In genomic region chr17:78137392-78138203, GRCh38 we compare ENCODE assay signal across 9 cellular contexts. TPM values are rescaled to one million over a fixed set of nuclear protein-coding genes. Genes with fewer than 3 reads are reported as not detected.
DNase-seq lines count a peak whose midpoint lies in the region; ATAC-seq and TF ChIP-seq lines count a peak whose summit lies in the region.
"Had no signal": no experiment of that assay in that cellular context is flagged by ENCODE, and none has a peak within 500 bp of the region (broad histone marks: within the 10 kb centered on the region; RNA-seq: fewer than 3 reads in every experiment).

No MANE protein-coding gene starts in this region.

- H2BK5ac ChIP-seq in H9 (ENCODE audit: insufficient read length, low read length), result no peak overlapping the region

- H3K27me3 ChIP-seq in H9 (ENCODE audit: insufficient read depth, low read length), result no peaks in the 10 kb centered on the region
- H3K27me3 ChIP-seq in heart left ventricle, result no peaks in the 10 kb centered on the region

- no peak overlapping the region for H3K18ac ChIP-seq in H9 (ENCODE audit: insufficient read length, low read depth, low read length)

- no peaks in the 10 kb centered on the region for H3K23me2 ChIP-seq in H9 (ENCODE audit: insufficient read length, low read depth, low read length, poor library complexity, severe bottlenecking)

- no peak overlapping the region for H2BK15ac ChIP-seq in H9 (ENCODE audit: low read depth, low read length)

- no peak overlapping the region for H3K4me2 ChIP-seq in H9 (ENCODE audit: insufficient read depth, insufficient read length, low read length)

- no peak overlapping the region for H4K5ac ChIP-seq in H9 (ENCODE audit: insufficient read length, low read depth, low read length)

- no peak overlapping the region for H3K27ac Mint-ChIP-seq in H9
- peak overlapping the region; percentile 81 for H3K27ac Mint-ChIP-seq in activated CD4-positive, alpha-beta T cell treated with anti-CD3 and anti-CD28 coated beads, Interleukin-2, amount 10 ng/mL, durations not matched to agents 7 days and 5 days

- no peak overlapping the region for H3K56ac ChIP-seq in H9 (ENCODE audit: insufficient read length, low read depth, low read length)

- no peak overlapping the region for H2BK120ac ChIP-seq in H9 (ENCODE audit: low read depth, low read length, poor library complexity, severe bottlenecking)

- intact Hi-C loops in heart left ventricle (cut with DNase I), result no loop called here

- H3K4ac ChIP-seq in H9 (ENCODE audit: low read depth, low read length), result no peak overlapping the region

- no peak overlapping the region for H3K27ac ChIP-seq in H9 (ENCODE audit: insufficient read length, low read depth, low read length)
- H3K27ac ChIP-seq in heart left ventricle, result no peak overlapping the region

- no peaks in the 10 kb centered on the region for H3K79me2 ChIP-seq in H9 (ENCODE audit: insufficient read depth, low read length)

- no peak overlapping the region for H3K4me3 Mint-ChIP-seq in H9
- H3K4me3 Mint-ChIP-seq in activated CD4-positive, alpha-beta T cell treated with anti-CD3 and anti-CD28 coated beads, Interleukin-2, amount 10 ng/mL, durations not matched to agents 7 days and 5 days, result peak overlapping the region; percentile 44

- peaks cover 20% of the 10 kb centered on the region for H3K27me3 Mint-ChIP-seq in H9 (ENCODE audit: low read depth)
- H3K27me3 Mint-ChIP-seq in activated CD4-positive, alpha-beta T cell treated with anti-CD3 and anti-CD28 coated beads, Interleukin-2, amount 10 ng/mL, durations not matched to agents 7 days and 5 days, result no peaks in the 10 kb centered on the region

- WGBS in H9 (ENCODE audit: extremely low coverage, insufficient read length, low lambda C conversion rate), result no CpG with 5 or more reads among the region's 26 CpGs
- WGBS in heart left ventricle, 4 donors, result 63 to 71% (median 69%) methylated on average over 22 to 26 of the region's 26 CpGs

- no peak overlapping the region for H2BK20ac ChIP-seq in H9 (ENCODE audit: low read depth, low read length, poor library complexity, severe bottlenecking)

- no peaks in the 10 kb centered on the region for H4K20me1 ChIP-seq in H9 (ENCODE audit: control insufficient read depth, insufficient read depth, insufficient read length)

- no peak overlapping the region for H3K23ac ChIP-seq in H9 (ENCODE audit: insufficient read length, low read depth, low read length)

- TF ChIP-seq CTCF in AG04449 (IDR thresholded peaks at IDR 0.05; ENCODE audit: insufficient read depth, low read length, missing control alignments) (peak; percentile 13), H9 (conservative IDR thresholded peaks at IDR 0.05) (peak; percentile 74), heart left ventricle (IDR thresholded peaks at IDR 0.05) (peak in 7 of 12 donors; percentile 10 to 39 (median 22))

- no peak overlapping the region for H3K9ac ChIP-seq in H9 (ENCODE audit: extremely low read depth, insufficient read length, low read length)

- no peak overlapping the region for H2AFZ ChIP-seq in H9 (ENCODE audit: low read length)

- CTCF ChIA-PET in AG04449 (lab: Yijun Ruan, JAX), result interaction anchor here (1.1 to 4.0 kb wide), 4 partner anchors 10 to 120 kb away, joined by 3 to 28 read pairs (median 4); partner anchors contain the start of gene TK1
- CTCF ChIA-PET in activated CD4-positive, alpha-beta T cell treated with anti-CD3 and anti-CD28 coated beads, Interleukin-2, amount 10 ng/mL, durations not matched to agents 7 days and 5 days (lab: Charles Lee), result interaction anchor here (0.5 to 15.8 kb wide), 13 partner anchors 10 to 1466 kb away, joined by 3 to 118 read pairs (median 3); no protein-coding TSS in a partner anchor

- H3K9me3 Mint-ChIP-seq in H9, result no peaks in the 10 kb centered on the region; a peak in 1 of 5 replicates
- H3K9me3 Mint-ChIP-seq in activated CD4-positive, alpha-beta T cell treated with anti-CD3 and anti-CD28 coated beads, Interleukin-2, amount 10 ng/mL, durations not matched to agents 7 days and 5 days, result no peaks in the 10 kb centered on the region

- H3K4me3 ChIP-seq in AG04449 (ENCODE audit: low read depth, low read length), result no peak overlapping the region
- H3K4me3 ChIP-seq in heart left ventricle, result no peak overlapping the region

- no peak overlapping the region for H2AK5ac ChIP-seq in H9 (ENCODE audit: insufficient read length, low read length)

- no peak for TF ChIP-seq POLR2A in heart left ventricle (IDR thresholded peaks at IDR 0.05)

- H3K9me3 ChIP-seq in H9 (ENCODE audit: control insufficient read depth, low read depth, low read length) (no peaks in the 10 kb centered on the region), heart left ventricle (no peaks in the 10 kb centered on the region)

- H4K8ac ChIP-seq in H9 (replicated peaks; ENCODE audit: insufficient read length, low read depth, low read length), result no peak overlapping the region

- no peaks in the 10 kb centered on the region for H3K79me1 ChIP-seq in H9 (ENCODE audit: insufficient read depth, low read depth, low read length, poor library complexity, severe bottlenecking)

- H2BK12ac ChIP-seq in H9 (ENCODE audit: insufficient read length, low read depth, low read length), result no peak overlapping the region

- H4K91ac ChIP-seq in H9 (ENCODE audit: insufficient read length, low read depth, low read length), result no peak overlapping the region

- POLR2A ChIA-PET in AG04449 (lab: Yijun Ruan, JAX), result no interaction called here
- POLR2A ChIA-PET in activated CD4-positive, alpha-beta T cell treated with anti-CD3 and anti-CD28 coated beads, Interleukin-2, amount 10 ng/mL, durations not matched to agents 7 days and 5 days (lab: Charles Lee), result interaction anchor here (0.6 to 1.6 kb wide), 3 partner anchors 10 to 54 kb away, joined by 3 to 4 read pairs (median 4); no protein-coding TSS in a partner anchor

- no peak for ATAC-seq in heart left ventricle
- no peak for ATAC-seq in GM19351 (IDR thresholded peaks at IDR 0.05; ENCODE audit: unreplicated experiment)
- ATAC-seq in HG02642 (IDR thresholded peaks at IDR 0.05; ENCODE audit: poor library complexity, unreplicated experiment), result no peak
- ATAC-seq in GM18870 (IDR thresholded peaks at IDR 0.05; ENCODE audit: unreplicated experiment), result no peak

- DNase-seq in AG04449 (ENCODE audit: low read depth, low spot score), result no peak
- DNase-seq in H9, result peak; percentile 81
- DNase-seq in activated CD4-positive, alpha-beta T cell treated with anti-CD3 and anti-CD28 coated beads, Interleukin-2, amount 10 ng/mL, durations not matched to agents 7 days and 5 days, result peak; percentile 61
- no peak for DNase-seq in heart left ventricle
- DNase-seq in HuH-7.5 (ENCODE audit: low spot score), result no peak

- H3K14ac ChIP-seq in H9 (ENCODE audit: insufficient read depth, low read length), result no peak overlapping the region

- peaks cover 0 to 41% (median 0%) of the 10 kb centered on the region in 9 donors for H3K36me3 ChIP-seq in heart left ventricle

- H3K4me1 Mint-ChIP-seq in H9, result peaks cover 8 to 31% of the 10 kb centered on the region in 2 experiments
- peaks cover 80% of the 10 kb centered on the region for H3K4me1 Mint-ChIP-seq in activated CD4-positive, alpha-beta T cell treated with anti-CD3 and anti-CD28 coated beads, Interleukin-2, amount 10 ng/mL, durations not matched to agents 7 days and 5 days

- no peak overlapping the region for H3T11ph ChIP-seq in H9 (ENCODE audit: low read length)

- H3K4me1 ChIP-seq in H9 (ENCODE audit: insufficient read depth, low read length) (peaks cover 6% of the 10 kb centered on the region; the same call in 1 of the 2 replicates), heart left ventricle (peaks cover 0 to 67% (median 10%) of the 10 kb centered on the region in 12 donors)

- no peaks in the 10 kb centered on the region for H3K36me3 Mint-ChIP-seq in H9 (ENCODE audit: insufficient read depth in 1 of 3, low read depth in 3 of 3)
- peaks cover 74% of the 10 kb centered on the region for H3K36me3 Mint-ChIP-seq in activated CD4-positive, alpha-beta T cell treated with anti-CD3 and anti-CD28 coated beads, Interleukin-2, amount 10 ng/mL, durations not matched to agents 7 days and 5 days (ENCODE audit: low read depth)

RNA-seq across cellular contexts. Expression of gene TMC8, which starts 7.0 kb away (rescaled TPM):
- total RNA-seq in H9 (2021) (1.0 and 1.9 TPM in 2 replicates), heart left ventricle (10 to 100 TPM in 1 of 9 donors, 1 to 10 TPM in 5, under 1 TPM in 3; 0.81 to 21.6 (median 1.1) TPM)
- total RNA-seq in activated CD4-positive, alpha-beta T cell treated with anti-CD3 and anti-CD28 coated beads, Interleukin-2, amount 10 ng/mL, durations not matched to agents 7 days and 5 days, result 100 to 1,000 TPM; 331 to 364 TPM
- 1 to 10 TPM; 1.2 to 1.8 TPM for polyA plus RNA-seq in heart left ventricle

RNA-seq across cellular contexts. Expression of gene C17orf99, which starts 8.6 kb away (rescaled TPM):
- total RNA-seq in H9 (2021) (not detected in 2 replicates), heart left ventricle (not detected)
- not detected for total RNA-seq in activated CD4-positive, alpha-beta T cell treated with anti-CD3 and anti-CD28 coated beads, Interleukin-2, amount 10 ng/mL, durations not matched to agents 7 days and 5 days
- polyA plus RNA-seq in heart left ventricle, result not detected
- total RNA-seq: pulmonary artery endothelial cell had no signal

RNA-seq across cellular contexts. Expression of gene TMC6, which starts 9.0 kb away (rescaled TPM):
- total RNA-seq in H9 (2021) (85.7 and 86.8 TPM in 2 replicates), heart left ventricle (100 to 1,000 TPM in 1 of 9 donors, 10 to 100 TPM in 8; 41.5 to 139 (median 71.4) TPM)
- total RNA-seq in activated CD4-positive, alpha-beta T cell treated with anti-CD3 and anti-CD28 coated beads, Interleukin-2, amount 10 ng/mL, durations not matched to agents 7 days and 5 days, result 100 to 1,000 TPM; 414 to 438 TPM
- 10 to 100 TPM; 31.2 to 50.1 TPM for polyA plus RNA-seq in heart left ventricle

RNA-seq across cellular contexts. Expression of gene SYNGR2, which starts 30.8 kb away (rescaled TPM):
- total RNA-seq in H9 (2021), result 41.0 and 43.9 TPM in 2 replicates
- total RNA-seq in activated CD4-positive, alpha-beta T cell treated with anti-CD3 and anti-CD28 coated beads, Interleukin-2, amount 10 ng/mL, durations not matched to agents 7 days and 5 days, result 10 to 100 TPM; 49.7 to 57.6 TPM
- 100 to 1,000 TPM in 7 of 9 donors, 10 to 100 TPM in 2; 99.5 to 268 (median 135) TPM for total RNA-seq in heart left ventricle
- polyA plus RNA-seq in heart left ventricle, result 100 to 1,000 TPM; 104 to 174 TPM

RNA-seq across cellular contexts. Expression of gene TK1, which starts 49.3 kb away (rescaled TPM):
- 95.8 and 98.7 TPM in 2 replicates for total RNA-seq in H9 (2021)
- total RNA-seq in activated CD4-positive, alpha-beta T cell treated with anti-CD3 and anti-CD28 coated beads, Interleukin-2, amount 10 ng/mL, durations not matched to agents 7 days and 5 days, result 100 to 1,000 TPM; 121 to 136 TPM
- total RNA-seq in heart left ventricle, result 10 to 100 TPM in 1 of 9 donors, 1 to 10 TPM in 6, under 1 TPM in 2; 0.29 to 21.7 (median 1.2) TPM
- 1 to 10 TPM in 1 of 2 donors, under 1 TPM in 1; 0.91 to 1.9 TPM for polyA plus RNA-seq in heart left ventricle

Comparison
In these comparisons a context has a peak if more than half of its experiments do, and no peak if none do; other contexts are left out.
1. DNase-seq: peak in H9 (single experiment) and activated CD4-positive, alpha-beta T cell treated with anti-CD3 and anti-CD28 coated beads, Interleukin-2, amount 10 ng/mL, durations not matched to agents 7 days and 5 days (single experiment); none in AG04449 (single experiment), heart left ventricle (0 of 5) and HuH-7.5 (single experiment).
2. CTCF ChIP-seq: peak in every context shown above with its lines; median percentile 74 in H9; 22 in heart left ventricle; 13 in AG04449.
3. RNA of gene TMC8, which starts 7.0 kb away (total RNA-seq): 331 to 364 TPM in activated CD4-positive, alpha-beta T cell treated with anti-CD3 and anti-CD28 coated beads, Interleukin-2, amount 10 ng/mL, durations not matched to agents 7 days and 5 days; 0.81 to 21.6 TPM in heart left ventricle and 1.0 to 1.9 TPM in H9; every median in the first group is over 10 times any median in the second.